ENCODE assay signal across 25 cellular contexts in genomic region chr4:15557806-15558550, GRCh38.
A peak's percentile ranks its signal among the peaks of the same experiment; 100 is the strongest.
DNase-seq lines count a peak whose midpoint lies in the region; ATAC-seq, FAIRE-seq and TF ChIP-seq lines count a peak whose summit lies in the region.
"Had no signal": no experiment of that assay in that cellular context is flagged by ENCODE, and none has a peak within 500 bp of the region (broad histone marks: within the 10 kb centered on the region; RNA-seq: fewer than 3 reads in every experiment).

No MANE protein-coding gene starts in this region.

- H3K4me3 ChIP-seq in bronchial epithelial cell (ENCODE audit: low read depth, low read length) (no peak overlapping the region), dorsolateral prefrontal cortex (no peak overlapping the region), tibial artery (no peak overlapping the region)
- H3K4me3 ChIP-seq: PC-9, SJSA1 had no signal

- FAIRE-seq in bronchial epithelial cell (lab: Jason Lieb, UNC) = no peak
- FAIRE-seq: GM19239 had no signal

- no peaks in the 10 kb centered on the region for H3K9me3 Mint-ChIP-seq in Calu3 (ENCODE audit: low read depth, unreplicated experiment)

- no peaks in the 10 kb centered on the region for H3K9me3 ChIP-seq in tibial artery
- H3K9me3 ChIP-seq: BE2C, SJSA1 had no signal

- H3K36me3 ChIP-seq in bronchial epithelial cell (ENCODE audit: control insufficient read depth, insufficient read depth, low read length) (peaks cover 1% of the 10 kb centered on the region), tibial artery (peaks cover 34 to 75% (median 71%) of the 10 kb centered on the region in 3 donors)
- H3K36me3 ChIP-seq: SJSA1 had no signal

- peaks cover 0 to 4% (median 0%) of the 10 kb centered on the region in 4 donors for H3K4me1 ChIP-seq in tibial artery
- H3K4me1 ChIP-seq: BE2C, SJSA1 had no signal

- H3K36me3 Mint-ChIP-seq in Calu3 (ENCODE audit: insufficient read depth, unreplicated experiment) = no peaks in the 10 kb centered on the region

- H3K27ac ChIP-seq in dorsolateral prefrontal cortex = no peak overlapping the region
- H3K27ac ChIP-seq in tibial artery = no peak overlapping the region
- H3K27ac ChIP-seq: HL-60, PC-9, SJSA1 had no signal

- intact Hi-C loops in Calu3 (cut with micrococcal nuclease; ENCODE audit: unreplicated experiment) (no loop called here), dorsolateral prefrontal cortex (cut with DNase I) (no loop called here), tibial artery (cut with DNase I; ENCODE audit: low total_unique reads) (no loop called here)

- CTCF ChIA-PET in Calu3 (lab: Charles Lee) = interaction anchor here (1.4 kb wide), 1 partner anchor 79 kb away, joined by 3 read pairs; no protein-coding TSS in a partner anchor

- H3K27me3 ChIP-seq in bronchial epithelial cell (ENCODE audit: control insufficient read depth, insufficient read depth, low read length) = no peaks in the 10 kb centered on the region
- no peaks in the 10 kb centered on the region for H3K27me3 ChIP-seq in dorsolateral prefrontal cortex
- H3K27me3 ChIP-seq in tibial artery = no peaks in the 10 kb centered on the region
- H3K27me3 ChIP-seq: BE2C, SJSA1 had no signal

- peak; percentile 24 for DNase-seq in Calu3
- DNase-seq in bronchial epithelial cell (ENCODE audit: low read depth) = peak; percentile 12
- DNase-seq in left lobe of liver (ENCODE audit: low spot score) = no peak
- DNase-seq in renal cortical epithelial cell (ENCODE audit: low read depth) = peak; percentile 83
- DNase-seq in C1 segment of cervical spinal cord (lab: John Stamatoyannopoulos, UW) = no peak
- DNase-seq in dorsolateral prefrontal cortex = no peak
- DNase-seq in tibial artery = no peak
- DNase-seq: 8988T, ACHN, BE2C, Karpas-422, NCI-H1092 treated with DMSO at 0.1 percent for 48 hours, NCI-H1436, NCI-H187, NCI-H2171 treated with DMSO at 0.1 percent for 48 hours, NCI-H345, NCI-H524, NCI-H774, PC-9, Right ventricle myocardium superior, RPMI8226 had no signal

- peak; percentile 56 for ATAC-seq in left lobe of liver
- ATAC-seq: HCT116 had no signal

- H3K27ac Mint-ChIP-seq in Calu3 (ENCODE audit: unreplicated experiment) = no peak overlapping the region

- H3K4me3 Mint-ChIP-seq in Calu3 (ENCODE audit: low read depth, unreplicated experiment) = no peak overlapping the region

- no peaks in the 10 kb centered on the region for H3K27me3 Mint-ChIP-seq in Calu3 (ENCODE audit: unreplicated experiment)

- TF ChIP-seq CTCF in Calu3 (IDR thresholded peaks at IDR 0.05; ENCODE audit: unreplicated experiment) (no peak), bronchial epithelial cell (IDR thresholded peaks at IDR 0.05; ENCODE audit: insufficient read depth, low read length, severe bottlenecking) (no peak), dorsolateral prefrontal cortex (IDR thresholded peaks at IDR 0.05 in 54 of 56, conservative IDR thresholded peaks at IDR 0.05 in 2 of 56; ENCODE audit: low read depth in 1 of 56, partially characterized antibody in 56 of 56) (no peak), tibial artery (IDR thresholded peaks at IDR 0.05) (no peak)

- peaks cover 13% of the 10 kb centered on the region for H3K4me1 Mint-ChIP-seq in Calu3 (ENCODE audit: low read depth, unreplicated experiment)

- BruUV-seq in Calu3 (replicated peaks; lab: Mats Ljungman, UMichigan) = no TSS peak

Comparison
In these comparisons a context has a peak if more than half of its experiments do, and no peak if none do; other contexts are left out.
1. DNase-seq: peak in Calu3 (single experiment), bronchial epithelial cell (single experiment) and renal cortical epithelial cell (single experiment); none in left lobe of liver (single experiment), C1 segment of cervical spinal cord (0 of 14), dorsolateral prefrontal cortex (0 of 10) and tibial artery (0 of 2).